Comparison of ENCODE assay signal across 27 cellular contexts in the genomic region with DNA sequence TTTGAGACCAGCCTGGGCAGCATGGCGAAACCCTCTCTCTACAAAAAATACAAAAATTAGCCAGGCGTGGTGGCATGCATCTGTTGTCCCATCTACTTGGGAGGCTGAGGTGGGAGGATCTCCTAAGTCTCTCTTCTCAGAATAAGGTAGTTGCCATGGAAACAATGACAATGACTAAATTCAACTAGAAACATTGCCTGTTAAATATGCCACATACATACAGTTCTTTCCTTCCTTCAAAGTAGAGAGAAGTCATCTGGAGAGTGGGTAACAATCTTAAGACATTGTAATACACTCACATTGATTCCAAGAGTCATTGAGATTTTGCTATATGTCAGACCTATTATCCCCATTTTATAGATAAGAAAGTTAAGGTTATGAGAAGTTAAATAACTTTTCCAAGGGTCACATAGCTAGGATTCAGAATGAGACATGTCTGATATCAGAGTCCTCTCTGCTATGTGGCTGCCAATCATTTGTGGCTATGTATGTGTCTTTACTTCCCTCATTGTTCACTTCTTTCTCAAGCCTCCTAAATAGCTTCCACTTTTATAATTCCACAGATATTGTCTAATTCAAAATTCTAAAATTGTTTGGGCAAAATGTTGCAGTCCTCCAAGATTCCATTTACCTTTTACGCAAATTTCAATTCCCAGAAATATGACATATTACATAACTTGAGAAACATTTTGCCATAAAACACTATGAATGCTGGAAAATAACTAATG.
"Had no signal": no experiment of that assay in that cellular context is flagged by ENCODE, and none has a peak within 500 bp of the region (broad histone marks: within the 10 kb centered on the region; RNA-seq: fewer than 3 reads in every experiment).

No MANE protein-coding gene starts in this region.

- ATAC-seq: effector memory CD8-positive, alpha-beta T cell; esophagus mucosa; gastrocnemius medialis; heart right ventricle; left cardiac atrium; left lung; left ventricle myocardium superior; lower lobe of right lung; mucosa of descending colon had no signal

- H3K27ac ChIP-seq: epithelial cell of prostate, esophagus squamous epithelium, gastrocnemius medialis, heart right ventricle, left lung, lower lobe of right lung had no signal

- H3K4me1 ChIP-seq: gastrocnemius medialis, left lung, lower lobe of right lung had no signal

- H3K27ac Mint-ChIP-seq: dendritic cell treated with granulocyte-macrophage colony-stimulating factor and Interleukin-4, amounts not matched to agents 40 ng/mL and 50 ng/mL, for 4 days; effector memory CD8-positive, alpha-beta T cell; endodermal cell; mesothelial cell of epicardium; naive B cell had no signal

- H3K36me3 ChIP-seq: esophagus squamous epithelium, gastrocnemius medialis, heart right ventricle, left lung, lower lobe of right lung had no signal

- H3K4me1 Mint-ChIP-seq: endodermal cell, naive B cell had no signal

- H3K4me3 ChIP-seq: esophagus squamous epithelium, gastrocnemius medialis, heart right ventricle, left lung, lower lobe of right lung, mucosa of descending colon had no signal

- H3K36me3 Mint-ChIP-seq: mesothelial cell of epicardium, naive B cell had no signal

- H3K9me3 ChIP-seq: esophagus squamous epithelium, gastrocnemius medialis, heart right ventricle, left lung, lower lobe of right lung, mucosa of descending colon had no signal

- H3K27me3 ChIP-seq: esophagus squamous epithelium, gastrocnemius medialis, heart right ventricle, left lung had no signal

- H3K27me3 Mint-ChIP-seq: dendritic cell treated with granulocyte-macrophage colony-stimulating factor and Interleukin-4, amounts not matched to agents 40 ng/mL and 50 ng/mL, for 4 days; effector memory CD8-positive, alpha-beta T cell had no signal

- H3K4me3 Mint-ChIP-seq: dendritic cell treated with granulocyte-macrophage colony-stimulating factor and Interleukin-4, amounts not matched to agents 40 ng/mL and 50 ng/mL, for 4 days; effector memory CD8-positive, alpha-beta T cell; endodermal cell; mesothelial cell of epicardium; naive B cell had no signal

- DNase-seq: cortex of kidney; effector CD8-positive, alpha-beta T cell; effector memory CD8-positive, alpha-beta T cell; endodermal cell; erythroblast; esophagus squamous epithelium; foreskin fibroblast; foreskin melanocyte; gastrocnemius medialis; glutamatergic neuron; head of caudate nucleus; heart right ventricle; hippocampal formation; left cardiac atrium; left lung; left ventricle myocardium superior; lower lobe of right lung; mesenchymal stem cell; mucosa of descending colon; naive B cell had no signal

- H3K9me3 Mint-ChIP-seq: dendritic cell treated with granulocyte-macrophage colony-stimulating factor and Interleukin-4, amounts not matched to agents 40 ng/mL and 50 ng/mL, for 4 days; effector memory CD8-positive, alpha-beta T cell; endodermal cell; mesothelial cell of epicardium; naive B cell had no signal

- FAIRE-seq: endometrium, islet of Langerhans, keratinocyte had no signal
